In genomic region chrX:149495573-149496071, GRCh38 we compare ENCODE assay signal across 13 cellular contexts. TPM values are rescaled to one million over a fixed set of nuclear protein-coding genes. Genes with fewer than 3 reads are reported as not detected.
DNase-seq lines count a peak whose midpoint lies in the region; ATAC-seq, FAIRE-seq and TF ChIP-seq lines count a peak whose summit lies in the region.
"Had no signal": no experiment of that assay in that cellular context is flagged by ENCODE, and none has a peak within 500 bp of the region (broad histone marks: within the 10 kb centered on the region; RNA-seq: fewer than 3 reads in every experiment).

No MANE protein-coding gene starts in this region.

- TF ChIP-seq CTCF in A549 (IDR thresholded peaks at IDR 0.05) = no peak
- no peak for TF ChIP-seq CTCF in HEK293 (tag by site-specific recombination; IDR thresholded peaks at IDR 0.05)
- TF ChIP-seq CTCF in astrocyte of the spinal cord (IDR thresholded peaks at IDR 0.05; ENCODE audit: low read depth, low read length) = no peak

- in situ Hi-C loops in astrocyte of the spinal cord (cut with HindIII; ENCODE audit: low sequenced_read_pairs) = no loop called here

- DNase-seq in A549 (ENCODE audit: low read depth in 1 of 2, low spot score in 1 of 2) = peak; percentile 69 to 70
- peak; percentile 81 for DNase-seq in astrocyte of the spinal cord (ENCODE audit: low read depth, low spot score)
- DNase-seq in kidney glomerular epithelial cell (lab: John Stamatoyannopoulos, UW) = peak; percentile 49
- DNase-seq in NCI-H1930 (lab: John Stamatoyannopoulos, UW) = no peak
- DNase-seq: stimulated activated CD4-positive, alpha-beta T cell treated with anti-CD3 and anti-CD28 coated beads, Interleukin-15, amount 100 ng/mL, for 24 hours had no signal

- H3K27ac ChIP-seq in A549 = peak overlapping the region; percentile 74 to 79
- H3K27ac ChIP-seq in HEK293 (ENCODE audit: extremely low read depth, low read depth, low read length) = no peak overlapping the region
- H3K27ac ChIP-seq: BLaER1 had no signal

- WGBS in A549 (ENCODE audit: missing lambda C conversion rate) = 43% methylated on average over 5 of the region's 5 CpGs

- H3K4me3 ChIP-seq in A549 (no peak overlapping the region), HEK293 (ENCODE audit: low read depth, low read length) (no peak overlapping the region), astrocyte of the spinal cord (ENCODE audit: low read depth, low read length) (no peak overlapping the region)
- H3K4me3 ChIP-seq: BLaER1, GM12878 had no signal

- CTCF ChIA-PET in A549 (lab: Yijun Ruan, JAX) (interaction anchor here (0.6 to 2.2 kb wide), 4 partner anchors 9 to 1310 kb away, joined by 3 to 4 read pairs (median 3); no protein-coding TSS in a partner anchor), HEK293 (lab: Yijun Ruan, JAX) (interaction anchor here (1.5 kb wide), 1 partner anchor 26 kb away, joined by 5 read pairs; no protein-coding TSS in a partner anchor)

- ATAC-seq in A549 (peak; percentile 66), HG03442 (IDR thresholded peaks at IDR 0.05; ENCODE audit: unreplicated experiment) (no peak), HG03196 (IDR thresholded peaks at IDR 0.05; ENCODE audit: unreplicated experiment) (no peak), HG03520 (IDR thresholded peaks at IDR 0.05; ENCODE audit: unreplicated experiment) (no peak)
- ATAC-seq: GM12878 had no signal

- H3K36me3 ChIP-seq in HEK293 (ENCODE audit: control insufficient read depth in 2 of 2, insufficient read depth in 1 of 2, low read length in 2 of 2) = peaks cover 10 to 98% of the 10 kb centered on the region in 2 experiments; a peak in 2 of 3 replicates

- TF ChIP-seq RAD21 in A549 (conservative IDR thresholded peaks at IDR 0.05 in 1 of 2, IDR thresholded peaks at IDR 0.05 in 1 of 2) = no peak

- no peak for TF ChIP-seq EP300 in A549 (IDR thresholded peaks at IDR 0.05)

- POLR2A ChIA-PET in A549 (lab: Yijun Ruan, JAX) (interaction anchor here (1.2 to 3.4 kb wide), 2 partner anchors 9 to 45 kb away, joined by 5 to 22 read pairs; partner anchors contain the start of genes EOLA1 and IDS), HEK293 (lab: Yijun Ruan, JAX) (interaction anchor here (1.6 to 1.9 kb wide), 2 partner anchors 9 to 45 kb away, joined by 3 to 7 read pairs; partner anchors contain the start of genes EOLA1 and IDS)

- peak; percentile 94 for FAIRE-seq in A549 (lab: Jason Lieb, UNC)
- FAIRE-seq: GM12878, TTC549 had no signal

- H3K4me1 ChIP-seq in A549 (peaks cover 73% of the 10 kb centered on the region), HEK293 (ENCODE audit: control insufficient read depth, insufficient read depth, low read length) (no peaks in the 10 kb centered on the region)
- H3K4me1 ChIP-seq: BLaER1 had no signal

- H3K4me2 ChIP-seq in A549 = peak overlapping the region; percentile 60
- H3K4me2 ChIP-seq: BLaER1 had no signal

- TF ChIP-seq POLR2A in A549 (IDR thresholded peaks at IDR 0.05; ENCODE audit: low read length) = no peak

- H3K9me3 ChIP-seq in A549 = no peaks in the 10 kb centered on the region
- no peaks in the 10 kb centered on the region for H3K9me3 ChIP-seq in HEK293 (ENCODE audit: control insufficient read depth, insufficient read depth, low read depth, low read length)
- H3K9me3 ChIP-seq: BLaER1 had no signal

TF ChIP-seq in A549, 52 proteins besides CTCF, POLR2A, EP300 and RAD21:
- TF ChIP-seq POLR2AphosphoS2 (conservative IDR thresholded peaks at IDR 0.05; ENCODE audit: low read length) (0 out of 2 replicates have a peak, but pooled peaks have one; percentile 27), FOSL2 (IDR thresholded peaks at IDR 0.05) (peak; percentile 32), FOSL2 (CRISPR knock-in tag; IDR thresholded peaks at IDR 0.05) (peak; percentile 66), JUNB (IDR thresholded peaks at IDR 0.05) (peak; percentile 61; the same call in 1 of the 2 replicates), MAZ (IDR thresholded peaks at IDR 0.05; ENCODE audit: borderline replicate concordance, low read depth, low read length) (no peak)
- TF ChIP-seq, protein P1, sequence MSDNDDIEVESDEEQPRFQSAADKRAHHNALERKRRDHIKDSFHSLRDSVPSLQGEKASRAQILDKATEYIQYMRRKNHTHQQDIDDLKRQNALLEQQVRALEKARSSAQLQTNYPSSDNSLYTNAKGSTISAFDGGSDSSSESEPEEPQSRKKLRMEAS (IDR thresholded peaks at IDR 0.05) = peak; percentile 71
- TF ChIP-seq, protein P2, sequence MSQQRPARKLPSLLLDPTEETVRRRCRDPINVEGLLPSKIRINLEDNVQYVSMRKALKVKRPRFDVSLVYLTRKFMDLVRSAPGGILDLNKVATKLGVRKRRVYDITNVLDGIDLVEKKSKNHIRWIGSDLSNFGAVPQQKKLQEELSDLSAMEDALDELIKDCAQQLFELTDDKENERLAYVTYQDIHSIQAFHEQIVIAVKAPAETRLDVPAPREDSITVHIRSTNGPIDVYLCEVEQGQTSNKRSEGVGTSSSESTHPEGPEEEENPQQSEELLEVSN (IDR thresholded peaks at IDR 0.05; ENCODE audit: borderline replicate concordance, low read depth) = 0 out of 2 replicates have a peak, but pooled peaks have one; percentile 28

TF ChIP-seq in HEK293, 187 proteins besides CTCF, POLR2A, EP300 and RAD21:
- peak; percentile 30; the same call in 1 of the 2 replicates for TF ChIP-seq KLF17 (tag by site-specific recombination; IDR thresholded peaks at IDR 0.05)
- no peak for TF ChIP-seq ZSCAN23 (tag by site-specific recombination; IDR thresholded peaks at IDR 0.05)

RNA-seq across cellular contexts. Expression of gene IDS, which starts 9.5 kb away (rescaled TPM):
- polyA plus RNA-seq in A549 (2011; rRNA removed) = 120 and 135 TPM in 2 replicates
- polyA plus RNA-seq in A549 (2012; cell fraction: cytosol; rRNA removed) = 65.4 and 82.6 TPM in 2 replicates
- 51.1 and 56.5 TPM in 2 replicates for polyA plus RNA-seq in A549 (2012; cell fraction: nucleus; rRNA removed)
- 40.6 to 46.8 TPM (median 44.5 TPM) in 3 replicates for polyA plus RNA-seq in A549 (2017; fragmentation: RNase III; extraction: RNeasy Plus Mini Kit Qiagen cat#74134 plus additional on column Dnase treatment)
- polyA minus RNA-seq in A549 (2011; rRNA and poly(A)+ RNA removed) = 130 and 171 TPM in 2 replicates

RNA-seq across cellular contexts. Expression of gene EOLA1, which starts 45.2 kb away (rescaled TPM):
- polyA plus RNA-seq in A549 (2011; rRNA removed) (23.3 and 26.0 TPM in 2 replicates), A549 (2017; fragmentation: RNase III; extraction: RNeasy Plus Mini Kit Qiagen cat#74134 plus additional on column Dnase treatment) (14.5 to 16.9 TPM (median 16.4 TPM) in 3 replicates)
- polyA plus RNA-seq in A549 (2012; cell fraction: cytosol; rRNA removed) = 15.5 and 16.2 TPM in 2 replicates
- polyA plus RNA-seq in A549 (2012; cell fraction: nucleus; rRNA removed) = 16.5 and 17.1 TPM in 2 replicates
- 11.8 and 12.7 TPM in 2 replicates for polyA minus RNA-seq in A549 (2011; rRNA and poly(A)+ RNA removed)

RNA-seq across cellular contexts. Expression of gene HSFX3, which starts 54.1 kb away (rescaled TPM):
- polyA plus RNA-seq in A549 (2011; rRNA removed) (not detected in 2 replicates), A549 (2017; fragmentation: RNase III; extraction: RNeasy Plus Mini Kit Qiagen cat#74134 plus additional on column Dnase treatment) (not detected in 3 replicates)
- not detected in 2 replicates for polyA plus RNA-seq in A549 (2012; cell fraction: cytosol; rRNA removed)
- polyA plus RNA-seq in A549 (2012; cell fraction: nucleus; rRNA removed) = not detected in 2 replicates
- polyA minus RNA-seq in A549 (2011; rRNA and poly(A)+ RNA removed) = not detected in 2 replicates
- polyA plus RNA-seq: esophagus had no signal

Comparison
In these comparisons a context has a peak if more than half of its experiments do, and no peak if none do; other contexts are left out.
1. ATAC-seq: peak in A549 (2 of 2); none in HG03442 (single experiment), HG03196 (single experiment) and HG03520 (single experiment).
2. DNase-seq: peak in A549 (2 of 2), astrocyte of the spinal cord (single experiment) and kidney glomerular epithelial cell (single experiment); none in NCI-H1930 (0 of 2).